ENCODE assay signal across 2 cellular contexts in the genomic region with DNA sequence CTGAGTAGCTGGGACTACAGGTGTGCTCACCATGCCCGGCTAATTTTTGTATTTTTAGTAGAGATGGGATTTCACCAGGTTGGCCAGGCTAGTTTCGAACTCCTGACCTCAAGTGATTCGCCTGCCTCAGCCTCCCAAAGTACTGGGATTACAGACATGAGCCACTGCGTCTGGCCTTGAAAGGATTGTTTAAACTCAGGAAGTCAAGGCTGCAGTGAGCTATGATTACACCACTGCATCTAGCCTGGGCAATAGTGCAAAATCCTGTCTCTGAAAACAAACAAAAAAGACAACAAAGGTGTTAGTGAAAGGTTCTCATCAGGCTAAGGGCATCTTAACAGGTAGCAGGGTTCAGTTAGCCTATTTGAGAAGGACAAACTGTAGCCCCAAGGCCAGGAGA.
TF ChIP-seq lines count a peak whose summit lies in the region.

No MANE protein-coding gene starts in this region.

TF ChIP-seq in HepG2, 621 proteins besides CTCF, POLR2A, EP300 and RAD21 (continues in another document):
- TF ChIP-seq ZNF710 (CRISPR knock-in tag; IDR thresholded peaks at IDR 0.05; ENCODE audit: borderline replicate concordance): no peak
- no peak for TF ChIP-seq RORA (CRISPR knock-in tag; IDR thresholded peaks at IDR 0.05)
- 0 out of 2 replicates have a peak, but pooled peaks have one; percentile 27 for TF ChIP-seq KDM2A (CRISPR knock-in tag; IDR thresholded peaks at IDR 0.05; ENCODE audit: borderline replicate concordance, low read depth)
- TF ChIP-seq MEIS2 (CRISPR knock-in tag; IDR thresholded peaks at IDR 0.05): no peak
- TF ChIP-seq MAZ (IDR thresholded peaks at IDR 0.05; ENCODE audit: borderline replicate concordance, low read depth, low read length): no peak
- no peak for TF ChIP-seq MAZ (CRISPR knock-in tag; IDR thresholded peaks at IDR 0.05; ENCODE audit: low read depth)
- no peak for TF ChIP-seq ZNF432 (CRISPR knock-in tag; IDR thresholded peaks at IDR 0.05; ENCODE audit: borderline replicate concordance)
- TF ChIP-seq, protein P1, sequence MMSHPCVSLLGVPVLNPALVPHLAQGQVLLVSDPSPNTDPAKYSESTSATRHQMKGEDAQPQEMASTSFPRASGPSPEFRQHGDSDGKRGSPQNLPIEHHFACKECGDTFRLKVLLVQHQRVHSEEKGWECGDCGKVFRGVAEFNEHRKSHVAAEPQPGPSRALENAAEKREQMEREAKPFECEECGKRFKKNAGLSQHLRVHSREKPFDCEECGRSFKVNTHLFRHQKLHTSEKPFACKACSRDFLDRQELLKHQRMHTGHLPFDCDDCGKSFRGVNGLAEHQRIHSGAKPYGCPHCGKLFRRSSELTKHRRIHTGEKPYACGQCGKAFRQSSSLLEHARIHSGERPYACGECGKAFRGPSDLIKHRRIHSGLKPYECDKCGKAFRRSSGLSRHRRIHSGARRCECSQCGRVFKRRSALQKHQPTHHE (CRISPR knock-in tag; IDR thresholded peaks at IDR 0.05; ENCODE audit: borderline replicate concordance): no peak
- no peak for TF ChIP-seq PBX2 (CRISPR knock-in tag; IDR thresholded peaks at IDR 0.05)
- no peak for TF ChIP-seq JARID2 (CRISPR knock-in tag; IDR thresholded peaks at IDR 0.05; ENCODE audit: insufficient replicate concordance)
- TF ChIP-seq, protein P2, sequence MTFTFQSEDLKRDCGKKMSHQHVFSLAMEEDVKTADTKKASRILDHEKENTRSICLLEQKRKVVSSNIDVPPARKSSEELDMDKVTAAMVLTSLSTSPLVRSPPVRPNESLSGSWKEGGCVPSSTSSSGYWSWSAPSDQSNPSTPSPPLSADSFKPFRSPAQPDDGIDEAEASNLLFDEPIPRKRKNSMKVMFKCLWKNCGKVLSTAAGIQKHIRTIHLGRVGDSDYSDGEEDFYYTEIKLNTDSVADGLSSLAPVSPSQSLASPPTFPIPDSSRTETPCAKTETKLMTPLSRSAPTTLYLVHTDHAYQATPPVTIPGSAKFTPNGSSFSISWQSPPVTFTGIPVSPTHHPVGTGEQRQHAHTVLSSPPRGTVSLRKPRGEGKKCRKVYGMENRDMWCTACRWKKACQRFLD (CRISPR knock-in tag; IDR thresholded peaks at IDR 0.05; ENCODE audit: borderline replicate concordance): no peak
- TF ChIP-seq POGZ (CRISPR knock-in tag; IDR thresholded peaks at IDR 0.05): peak; percentile 24; the same call in 1 of the 2 replicates
- TF ChIP-seq KMT2A (CRISPR knock-in tag; IDR thresholded peaks at IDR 0.05): no peak
- no peak for TF ChIP-seq GABPA (IDR thresholded peaks at IDR 0.05; ENCODE audit: low read depth, low read length)
- no peak for TF ChIP-seq GABPA (CRISPR knock-in tag; IDR thresholded peaks at IDR 0.05; ENCODE audit: low read depth)
- no peak for TF ChIP-seq GATAD1 (CRISPR knock-in tag; IDR thresholded peaks at IDR 0.05)
- no peak for TF ChIP-seq HHEX (CRISPR knock-in tag; IDR thresholded peaks at IDR 0.05)
- no peak for TF ChIP-seq ZNF232 (CRISPR knock-in tag; IDR thresholded peaks at IDR 0.05; ENCODE audit: borderline replicate concordance)
- TF ChIP-seq, protein P3, sequence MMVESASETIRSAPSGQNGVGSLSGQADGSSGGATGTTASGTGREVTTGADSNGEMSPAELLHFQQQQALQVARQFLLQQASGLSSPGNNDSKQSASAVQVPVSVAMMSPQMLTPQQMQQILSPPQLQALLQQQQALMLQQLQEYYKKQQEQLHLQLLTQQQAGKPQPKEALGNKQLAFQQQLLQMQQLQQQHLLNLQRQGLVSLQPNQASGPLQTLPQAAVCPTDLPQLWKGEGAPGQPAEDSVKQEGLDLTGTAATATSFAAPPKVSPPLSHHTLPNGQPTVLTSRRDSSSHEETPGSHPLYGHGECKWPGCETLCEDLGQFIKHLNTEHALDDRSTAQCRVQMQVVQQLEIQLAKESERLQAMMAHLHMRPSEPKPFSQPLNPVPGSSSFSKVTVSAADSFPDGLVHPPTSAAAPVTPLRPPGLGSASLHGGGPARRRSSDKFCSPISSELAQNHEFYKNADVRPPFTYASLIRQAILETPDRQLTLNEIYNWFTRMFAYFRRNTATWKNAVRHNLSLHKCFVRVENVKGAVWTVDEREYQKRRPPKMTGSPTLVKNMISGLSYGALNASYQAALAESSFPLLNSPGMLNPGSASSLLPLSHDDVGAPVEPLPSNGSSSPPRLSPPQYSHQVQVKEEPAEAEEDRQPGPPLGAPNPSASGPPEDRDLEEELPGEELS (CRISPR knock-in tag; IDR thresholded peaks at IDR 0.05): peak; percentile 69; the same call in 1 of the 2 replicates
- TF ChIP-seq ZNF333 (CRISPR knock-in tag; IDR thresholded peaks at IDR 0.05; ENCODE audit: borderline replicate concordance): no peak
- no peak for TF ChIP-seq ZSCAN29 (CRISPR knock-in tag; conservative IDR thresholded peaks at IDR 0.05)
- TF ChIP-seq NFIC (IDR thresholded peaks at IDR 0.05; ENCODE audit: low read length): no peak

TF ChIP-seq in GM23338, 12 proteins besides CTCF, POLR2A, EP300 and RAD21 (continued from another document):
- no peak for TF ChIP-seq EZH2 (IDR thresholded peaks at IDR 0.05; ENCODE audit: low read depth, unreplicated experiment)
- TF ChIP-seq ZNF462 (CRISPR knock-in tag; IDR thresholded peaks at IDR 0.05): no peak
- no peak for TF ChIP-seq REST (IDR thresholded peaks at IDR 0.05; ENCODE audit: unreplicated experiment)
- no peak for TF ChIP-seq ETS1 (IDR thresholded peaks at IDR 0.05)
- no peak for TF ChIP-seq CREB1 (CRISPR knock-in tag; IDR thresholded peaks at IDR 0.05; ENCODE audit: low read depth)
- TF ChIP-seq JUNB (IDR thresholded peaks at IDR 0.05; ENCODE audit: unreplicated experiment): no peak
- TF ChIP-seq STAT1 (IDR thresholded peaks at IDR 0.05; ENCODE audit: unreplicated experiment): no peak
- TF ChIP-seq ZNF114 (CRISPR knock-in tag; IDR thresholded peaks at IDR 0.05): no peak
- no peak for TF ChIP-seq NANOG (IDR thresholded peaks at IDR 0.05; ENCODE audit: borderline replicate concordance)
